1 cellular context compared by ENCODE assay signal in the genomic region with DNA sequence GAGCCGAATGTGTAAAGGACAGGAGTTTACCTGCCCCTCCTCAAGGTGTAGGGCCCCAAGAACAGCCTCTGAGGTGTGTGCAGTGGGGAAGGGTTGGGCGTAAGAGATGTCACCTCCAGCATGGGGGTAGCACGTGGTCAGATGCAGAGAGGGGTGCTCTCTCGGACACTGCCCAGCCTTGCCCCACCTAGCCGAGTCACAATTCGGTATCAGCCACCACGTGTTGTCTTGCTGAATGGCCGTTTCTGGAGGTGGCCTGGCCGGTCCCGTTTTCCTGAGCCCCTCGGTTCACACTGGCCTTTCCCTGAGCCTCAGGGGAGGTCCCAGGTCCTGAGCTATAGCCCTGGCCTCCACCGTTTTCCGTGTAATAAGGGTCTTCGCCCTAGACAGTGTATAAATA.
A peak's percentile ranks its signal among the peaks of the same experiment; 100 is the strongest.
TF ChIP-seq lines count a peak whose summit lies in the region.

No MANE protein-coding gene starts in this region.

TF ChIP-seq in HepG2, 621 proteins besides CTCF, POLR2A, EP300 and RAD21:
- no peak for TF ChIP-seq ZNF337 (CRISPR knock-in tag; IDR thresholded peaks at IDR 0.05; ENCODE audit: borderline replicate concordance, low read depth)
- 0 out of 2 replicates have a peak, but pooled peaks have one; percentile 15 for TF ChIP-seq MNT (IDR thresholded peaks at IDR 0.05)
